ENCODE assay signal across 25 cellular contexts in genomic region chr5:127097288-127097687, GRCh38. TPM values are rescaled to one million over a fixed set of nuclear protein-coding genes. Genes with fewer than 3 reads are reported as not detected.
A peak's percentile ranks its signal among the peaks of the same experiment; 100 is the strongest.
DNase-seq lines count a peak whose midpoint lies in the region; ATAC-seq, FAIRE-seq and TF ChIP-seq lines count a peak whose summit lies in the region.
"Had no signal": no experiment of that assay in that cellular context is flagged by ENCODE, and none has a peak within 500 bp of the region (broad histone marks: within the 10 kb centered on the region; RNA-seq: fewer than 3 reads in every experiment).

No MANE protein-coding gene starts in this region.

- peak overlapping the region; percentile 75; the same call in 1 of the 2 replicates for H3K27ac ChIP-seq in GM23338 (ENCODE audit: low read depth)
- no peak overlapping the region for H3K27ac ChIP-seq in MM.1S (ENCODE audit: low read length)
- H3K27ac ChIP-seq in PC-9: no peak overlapping the region
- H3K27ac ChIP-seq: C4-2B, colonic mucosa, gastroesophageal sphincter, left lung, right atrium auricular region, thyroid gland, VCaP had no signal

- H3K27me3 Mint-ChIP-seq in GM23338 (ENCODE audit: insufficient read depth, low read depth, poor library complexity): peaks cover 6% of the 10 kb centered on the region

- no peak overlapping the region for H3K27ac Mint-ChIP-seq in GM23338
- H3K27ac Mint-ChIP-seq: activated CD4-positive, alpha-beta T cell treated with anti-CD3 and anti-CD28 coated beads, Interleukin-2, amount 10 ng/mL, durations not matched to agents 24 days and 14 days; naive B cell had no signal

- H3K9me3 ChIP-seq in MM.1S (replicated peaks; ENCODE audit: insufficient read depth, low read length) (no peaks in the 10 kb centered on the region), PC-9 (ENCODE audit: insufficient read depth, low read depth) (no peaks in the 10 kb centered on the region)
- H3K9me3 ChIP-seq: colonic mucosa, gastroesophageal sphincter, left lung, right atrium auricular region, thyroid gland had no signal

- no peaks in the 10 kb centered on the region for H3K79me2 ChIP-seq in GM23338 (replicated peaks; ENCODE audit: insufficient read depth)
- no peaks in the 10 kb centered on the region for H3K79me2 ChIP-seq in MM.1S (ENCODE audit: low read length)
- no peaks in the 10 kb centered on the region for H3K79me2 ChIP-seq in PC-9 (ENCODE audit: low read depth)

- peaks cover 41% of the 10 kb centered on the region for H3K4me1 ChIP-seq in GM23338 (ENCODE audit: insufficient read depth)
- peaks cover 33% of the 10 kb centered on the region for H3K4me1 ChIP-seq in MM.1S (ENCODE audit: low read length)
- H3K4me1 ChIP-seq in PC-9 (replicated peaks; ENCODE audit: insufficient read depth): no peaks in the 10 kb centered on the region
- H3K4me1 ChIP-seq: colonic mucosa, gastroesophageal sphincter, left lung, right atrium auricular region, thyroid gland had no signal

- CTCF ChIA-PET in PC-9 (lab: Charles Lee): no interaction called here

- no peaks in the 10 kb centered on the region for H3K36me3 Mint-ChIP-seq in GM23338 (ENCODE audit: low read depth)
- H3K36me3 Mint-ChIP-seq: naive B cell had no signal

- H3K9me3 Mint-ChIP-seq in GM23338: no peaks in the 10 kb centered on the region; the same call in 2 of the 3 replicates
- H3K9me3 Mint-ChIP-seq: naive B cell had no signal

- H4K20me1 ChIP-seq in GM23338 (replicated peaks; ENCODE audit: insufficient read depth): no peaks in the 10 kb centered on the region
- no peaks in the 10 kb centered on the region for H4K20me1 ChIP-seq in MM.1S (ENCODE audit: insufficient read depth, low read length)
- H4K20me1 ChIP-seq in PC-9 (ENCODE audit: insufficient read depth): no peaks in the 10 kb centered on the region

- H3K4me2 ChIP-seq in GM23338: peak overlapping the region; percentile 67
- no peak overlapping the region for H3K4me2 ChIP-seq in MM.1S (ENCODE audit: low read depth, low read length)
- H3K4me2 ChIP-seq in PC-9: no peak overlapping the region

- ATAC-seq in GM23338: no peak
- ATAC-seq: gastroesophageal sphincter; K562; left lung; stimulated activated naive CD8-positive, alpha-beta T cell treated with anti-CD3 and anti-CD28 coated beads, Interleukin-15, Interleukin-2, amounts not matched to agents 100 U/mL and 50 U/mL, for 24 hours had no signal

- H3K36me3 ChIP-seq in GM23338 (ENCODE audit: insufficient read depth) (no peaks in the 10 kb centered on the region), MM.1S (replicated peaks; ENCODE audit: insufficient read depth, low read length) (no peaks in the 10 kb centered on the region), PC-9 (ENCODE audit: low read depth) (no peaks in the 10 kb centered on the region)
- H3K36me3 ChIP-seq: colonic mucosa, gastroesophageal sphincter, left lung, right atrium auricular region, thyroid gland had no signal

- intact Hi-C loops in PC-9 (cut with micrococcal nuclease; ENCODE audit: unreplicated experiment): no loop called here

- no peak overlapping the region for H3K9ac ChIP-seq in MM.1S (ENCODE audit: low read length)

- TF ChIP-seq CTCF in GM23338 (conservative IDR thresholded peaks at IDR 0.05; ENCODE audit: low read depth in 2 of 2) (no peak), MM.1S (IDR thresholded peaks at IDR 0.05; ENCODE audit: low read length) (no peak), PC-9 (conservative IDR thresholded peaks at IDR 0.05) (no peak)

- H3K9me2 ChIP-seq in GM23338 (ENCODE audit: insufficient read depth) (0 out of 2 replicates have a peak, but pooled peaks cover 4% of the 10 kb centered on the region), MM.1S (replicated peaks; ENCODE audit: insufficient read depth, low read length) (no peaks in the 10 kb centered on the region), PC-9 (ENCODE audit: insufficient read depth) (no peaks in the 10 kb centered on the region)

- BruUV-seq in PC-9 (replicated peaks; lab: Mats Ljungman, UMichigan): no TSS peak

- H3F3A ChIP-seq in GM23338 (replicated peaks; ENCODE audit: low read depth) (0 out of 2 replicates have a peak, but pooled peaks cover 3% of the 10 kb centered on the region), MM.1S (ENCODE audit: insufficient read depth, low read length) (peaks cover 12% of the 10 kb centered on the region), PC-9 (ENCODE audit: insufficient read depth, low read depth) (no peaks in the 10 kb centered on the region)

- no peak overlapping the region for H3K4me3 Mint-ChIP-seq in GM23338
- H3K4me3 Mint-ChIP-seq: activated CD4-positive, alpha-beta T cell treated with anti-CD3 and anti-CD28 coated beads, Interleukin-2, amount 10 ng/mL, durations not matched to agents 24 days and 14 days; naive B cell had no signal

- peaks cover 42% of the 10 kb centered on the region for H3K4me1 Mint-ChIP-seq in GM23338
- H3K4me1 Mint-ChIP-seq: activated CD4-positive, alpha-beta T cell treated with anti-CD3 and anti-CD28 coated beads, Interleukin-2, amount 10 ng/mL, durations not matched to agents 24 days and 14 days; naive B cell had no signal

- peak; percentile 25 for DNase-seq in COR-L47 (lab: John Stamatoyannopoulos, UW)
- DNase-seq in GM23338 (ENCODE audit: low spot score): no peak
- DNase-seq in RPMI7951 (ENCODE audit: low read depth): peak; percentile 68
- DNase-seq in foreskin melanocyte: peak; percentile 83
- DNase-seq in MM.1S: no peak
- no peak for DNase-seq in PC-9
- no peak for DNase-seq in RCC 7860 (ENCODE audit: low spot score)
- DNase-seq: activated CD4-positive, alpha-beta T cell treated with anti-CD3 and anti-CD28 coated beads, Interleukin-2, amount 10 ng/mL, durations not matched to agents 24 days and 14 days; activated naive CD4-positive, alpha-beta T cell; activated T-cell treated with anti-CD3 and anti-CD28 coated beads, Interleukin-2, amount 50 U/mL, for 48 hours; colonic mucosa; hypothalamus; left lung; naive B cell; NCI-H1694 treated with DMSO at 0.1 percent for 48 hours; NCI-H226; stimulated activated CD4-positive, alpha-beta T cell treated with anti-CD3 and anti-CD28 coated beads, Interleukin-12 subunit alpha, Interleukin-12 subunit beta, amount 100 ng/mL, for 4 hours; stimulated activated naive CD8-positive, alpha-beta T cell treated with anti-CD3 and anti-CD28 coated beads, Interleukin-15, Interleukin-2, amounts not matched to agents 100 U/mL and 50 U/mL, for 24 hours; thyroid gland had no signal

- POLR2A ChIA-PET in PC-9 (lab: Charles Lee; ENCODE audit: unreplicated experiment): no interaction called here

- no peak for FAIRE-seq in RCC 7860 (lab: Jason Lieb, UNC)
- FAIRE-seq: bronchial epithelial cell, K562 had no signal

- H3K27me3 ChIP-seq in GM23338 (ENCODE audit: insufficient read depth) (no peaks in the 10 kb centered on the region), MM.1S (replicated peaks; ENCODE audit: insufficient read depth, low read length) (no peaks in the 10 kb centered on the region), PC-9 (ENCODE audit: insufficient read depth, low read depth) (no peaks in the 10 kb centered on the region)
- H3K27me3 ChIP-seq: colonic mucosa, gastroesophageal sphincter, left lung, right atrium auricular region, thyroid gland had no signal

- peak overlapping the region; percentile 96 for H2AFZ ChIP-seq in GM23338
- no peak overlapping the region for H2AFZ ChIP-seq in MM.1S (ENCODE audit: low read length)
- H2AFZ ChIP-seq in PC-9: no peak overlapping the region

- no peak overlapping the region; the same call in 1 of the 2 replicates for H3K4me3 ChIP-seq in GM23338
- H3K4me3 ChIP-seq in MM.1S (ENCODE audit: low read length): no peak overlapping the region
- no peak overlapping the region for H3K4me3 ChIP-seq in PC-9
- H3K4me3 ChIP-seq: colonic mucosa, gastroesophageal sphincter, K562, left lung, right atrium auricular region, thyroid gland had no signal

TF ChIP-seq in GM23338, 12 proteins besides CTCF, POLR2A, EP300 and RAD21:
- no peak for TF ChIP-seq EZH2 (IDR thresholded peaks at IDR 0.05; ENCODE audit: low read depth, unreplicated experiment)
- TF ChIP-seq POLR2AphosphoS5 (IDR thresholded peaks at IDR 0.05; ENCODE audit: low read depth): no peak
- no peak for TF ChIP-seq ZNF331 (CRISPR knock-in tag; IDR thresholded peaks at IDR 0.05; ENCODE audit: low read depth)
- no peak for TF ChIP-seq STAT1 (IDR thresholded peaks at IDR 0.05; ENCODE audit: unreplicated experiment)
- TF ChIP-seq NANOG (IDR thresholded peaks at IDR 0.05; ENCODE audit: borderline replicate concordance): no peak

RNA-seq across cellular contexts. Expression of gene C5orf63, which starts 24.0 kb away (rescaled TPM):
- 2.1 and 6.8 TPM in 2 replicates for total RNA-seq in GM23338 (2014; rRNA removed; shearing (Covaris generic))
- polyA plus RNA-seq in GM23338 (2016; fragmentation: Nextera tagmentation; extraction: Ambion mirVana): 8.1 and 10.5 TPM in 2 replicates
- total RNA-seq in RPMI7951 (2014; rRNA removed; shearing (Covaris generic)): 8.3 and 8.8 TPM in 2 replicates
- 9.8 and 9.9 TPM in 2 replicates for total RNA-seq in PC-9 (2021)

Comparison
In these comparisons a context has a peak if more than half of its experiments do, and no peak if none do; other contexts are left out.
1. DNase-seq: peak in COR-L47 (single experiment), RPMI7951 (single experiment) and foreskin melanocyte (single experiment); none in GM23338 (single experiment), MM.1S (single experiment), PC-9 (0 of 2) and RCC 7860 (single experiment).